8 cellular contexts compared by ENCODE assay signal in the genomic region with DNA sequence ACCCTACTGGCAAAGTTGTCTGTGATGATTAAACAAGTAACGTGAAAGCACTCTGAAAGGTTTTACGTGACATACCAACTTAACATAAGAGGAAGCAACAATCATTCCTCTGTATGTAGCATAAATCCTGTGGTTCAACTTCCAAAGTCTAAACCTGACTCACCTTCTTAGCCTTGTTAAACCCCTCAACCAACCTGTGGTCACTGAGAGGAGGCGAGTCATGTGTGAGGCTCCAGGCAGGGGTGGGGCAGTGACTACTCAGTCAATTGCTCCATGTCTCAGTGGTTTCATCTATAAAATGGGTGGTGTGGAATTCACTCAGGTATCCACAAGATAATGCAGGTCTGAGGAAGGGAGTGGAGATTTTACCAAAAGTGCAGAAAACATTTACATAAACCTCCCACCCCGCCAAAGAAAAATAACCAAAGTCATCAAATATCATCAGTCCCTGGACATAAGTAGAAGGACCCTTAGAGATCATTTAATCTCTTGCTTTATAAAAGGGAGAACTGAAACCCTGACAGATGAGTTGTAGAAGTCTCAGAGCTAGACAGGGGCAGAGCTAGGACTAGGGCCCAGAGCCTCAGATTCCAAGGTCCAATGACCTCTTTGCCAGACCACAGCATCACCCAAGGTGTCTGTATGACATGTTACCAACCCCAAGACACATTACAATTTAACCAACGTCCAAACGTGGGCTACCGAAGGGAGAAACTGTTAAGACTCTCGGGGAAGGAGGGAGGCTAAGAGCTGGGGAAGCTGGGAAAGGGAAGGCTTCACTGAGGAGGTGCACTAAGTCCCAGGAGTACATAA. TPM values are rescaled to one million over a fixed set of nuclear protein-coding genes. Genes with fewer than 3 reads are reported as not detected.
DNase-seq lines count a peak whose midpoint lies in the region; ATAC-seq and TF ChIP-seq lines count a peak whose summit lies in the region.

No MANE protein-coding gene starts in this region.

- H3K4me1 ChIP-seq in skeletal muscle tissue (ENCODE audit: control insufficient read depth in 3 of 3, insufficient read depth in 3 of 3, low read length in 3 of 3): peaks cover 20 to 36% (median 25%) of the 10 kb centered on the region in 3 donors

- in situ Hi-C loops in SK-MEL-5 (cut with HindIII; ENCODE audit: low pct_unique_long_range_greater_than_20kb, low sequenced_read_pairs): no loop called here

- H3K9ac ChIP-seq in skeletal muscle tissue (ENCODE audit: low read depth in 1 of 3, low read length in 3 of 3): peak overlapping the region in 2 of 3 donors; percentile 5 to 44

- H3K27ac Mint-ChIP-seq in dendritic cell treated with granulocyte-macrophage colony-stimulating factor and Interleukin-4, amounts not matched to agents 40 ng/mL and 50 ng/mL, for 4 days: peak overlapping the region; percentile 87

- H3K4me3 ChIP-seq in skeletal muscle tissue (ENCODE audit: low read length in 3 of 3): no peak overlapping the region

- H3K27me3 Mint-ChIP-seq in dendritic cell treated with granulocyte-macrophage colony-stimulating factor and Interleukin-4, amounts not matched to agents 40 ng/mL and 50 ng/mL, for 4 days: no peaks in the 10 kb centered on the region

- peaks cover 32 to 40% (median 35%) of the 10 kb centered on the region in 3 donors for H3K36me3 ChIP-seq in skeletal muscle tissue (ENCODE audit: control insufficient read depth in 3 of 3, insufficient read depth in 3 of 3, low read length in 3 of 3)

- no peak for ATAC-seq in GM18505 (IDR thresholded peaks at IDR 0.05; ENCODE audit: unreplicated experiment)
- peak; percentile 27 for ATAC-seq in HG02970 (IDR thresholded peaks at IDR 0.05; ENCODE audit: low FRiP score, unreplicated experiment)
- ATAC-seq in HG03439 (IDR thresholded peaks at IDR 0.05; ENCODE audit: unreplicated experiment): no peak

- H3K9me3 ChIP-seq in skeletal muscle tissue (ENCODE audit: control insufficient read depth in 3 of 3, low read length in 3 of 3): no peaks in the 10 kb centered on the region

- H3K4me3 Mint-ChIP-seq in dendritic cell treated with granulocyte-macrophage colony-stimulating factor and Interleukin-4, amounts not matched to agents 40 ng/mL and 50 ng/mL, for 4 days: peak overlapping the region; percentile 31

- H3K36me3 Mint-ChIP-seq in dendritic cell treated with granulocyte-macrophage colony-stimulating factor and Interleukin-4, amounts not matched to agents 40 ng/mL and 50 ng/mL, for 4 days (ENCODE audit: low read depth): peaks cover 63% of the 10 kb centered on the region

- TF ChIP-seq POLR2A in GM18505 (IDR thresholded peaks at IDR 0.05; ENCODE audit: borderline replicate concordance, extremely low read depth, insufficient read depth, insufficient read length): peak; percentile 48

- peak overlapping the region; percentile 100 for H3K27ac ChIP-seq in skeletal muscle tissue (ENCODE audit: low read depth, low read length)

- H3K27me3 ChIP-seq in skeletal muscle tissue (ENCODE audit: control insufficient read depth in 3 of 3, insufficient read depth in 3 of 3, low read length in 3 of 3): no peaks in the 10 kb centered on the region

- no peaks in the 10 kb centered on the region for H3K9me3 Mint-ChIP-seq in dendritic cell treated with granulocyte-macrophage colony-stimulating factor and Interleukin-4, amounts not matched to agents 40 ng/mL and 50 ng/mL, for 4 days

- intact Hi-C loops in dendritic cell treated with granulocyte-macrophage colony-stimulating factor and Interleukin-4, amounts not matched to agents 40 ng/mL and 50 ng/mL, for 4 days (cut with micrococcal nuclease): no loop called here

- DNase-seq in SK-MEL-5 (ENCODE audit: low read depth, low spot score): peak; percentile 37
- no peak for DNase-seq in NCI-H187 (lab: John Stamatoyannopoulos, UW)
- DNase-seq in NCI-H146 (lab: John Stamatoyannopoulos, UW): no peak

- peaks cover 60% of the 10 kb centered on the region for H3K4me1 Mint-ChIP-seq in dendritic cell treated with granulocyte-macrophage colony-stimulating factor and Interleukin-4, amounts not matched to agents 40 ng/mL and 50 ng/mL, for 4 days (ENCODE audit: low read depth)

RNA-seq across cellular contexts. Expression of gene PCBP1, which starts 3.7 kb away (rescaled TPM):
- total RNA-seq in SK-MEL-5 (2014; rRNA removed; shearing (Covaris generic)): 37.9 and 43.9 TPM in 2 replicates
- polyA plus RNA-seq in SK-MEL-5 (2015; cell fraction: cytosol; rRNA removed): 414 and 471 TPM in 2 replicates
- polyA plus RNA-seq in SK-MEL-5 (2015; cell fraction: nucleus; rRNA removed): 119 and 124 TPM in 2 replicates
- 45.4 TPM for total RNA-seq in skeletal muscle tissue
